ENCODE assay signal across 8 cellular contexts in the genomic region with DNA sequence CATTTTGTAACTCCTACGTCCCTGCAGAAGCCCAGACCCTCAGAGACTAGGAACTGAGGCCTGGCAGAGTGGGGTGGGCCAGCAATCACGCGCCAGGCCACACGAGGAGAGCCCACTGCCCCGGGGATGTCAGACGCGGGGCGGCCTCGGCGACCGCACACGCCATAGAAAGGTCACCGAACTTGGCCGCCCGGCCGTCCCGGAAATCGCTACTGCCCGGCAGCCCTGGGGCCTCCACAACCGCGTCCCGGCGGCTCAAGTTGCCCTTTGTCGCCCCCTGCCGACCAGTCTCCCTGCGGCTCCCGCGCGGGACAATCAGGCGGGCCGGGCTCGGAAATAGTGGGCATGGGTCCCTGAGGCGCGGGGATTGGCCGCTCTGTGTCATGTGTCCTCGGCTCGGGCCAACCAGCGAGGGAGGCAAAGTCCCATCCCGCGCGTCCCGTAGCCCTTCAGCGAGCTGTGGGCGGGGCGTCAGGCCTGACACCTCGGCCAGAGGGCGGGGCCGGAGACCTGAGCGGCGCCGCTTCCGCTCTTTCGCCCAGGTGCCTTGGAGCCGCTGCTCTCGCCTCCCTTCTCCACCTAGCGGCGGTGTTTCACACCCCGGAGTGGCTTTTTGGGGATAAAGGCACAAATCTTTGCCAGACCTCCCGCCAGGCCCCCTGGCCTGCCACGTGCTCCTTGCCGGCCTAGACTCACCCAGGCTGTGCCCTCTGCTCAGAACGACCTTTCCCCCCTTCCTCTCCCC. TPM values are rescaled to one million over a fixed set of nuclear protein-coding genes. Genes with fewer than 3 reads are reported as not detected.
A peak's percentile ranks its signal among the peaks of the same experiment; 100 is the strongest.
DNase-seq lines count a peak whose midpoint lies in the region; ATAC-seq and TF ChIP-seq lines count a peak whose summit lies in the region.

No MANE protein-coding gene starts in this region.

- TF ChIP-seq CTCF in GM13976 (IDR thresholded peaks at IDR 0.05; ENCODE audit: borderline replicate concordance, control extremely low read depth, extremely low read depth, insufficient read depth, missing control alignments) (peak; percentile 95), left ventricle myocardium inferior (IDR thresholded peaks at IDR 0.05; ENCODE audit: borderline replicate concordance) (peak; percentile 89), psoas muscle (IDR thresholded peaks at IDR 0.05) (peak; percentile 87), uterus (IDR thresholded peaks at IDR 0.05) (peak; percentile 80 to 98 (median 96))

- H3K36me3 ChIP-seq in left ventricle myocardium inferior (no peaks in the 10 kb centered on the region), psoas muscle (ENCODE audit: insufficient read depth in 1 of 2, low read depth in 1 of 2) (no peaks in the 10 kb centered on the region), uterus (no peaks in the 10 kb centered on the region)

- intact Hi-C loops in left ventricle myocardium inferior (cut with micrococcal nuclease) (loop anchor here (5.0 kb wide), 1 partner anchor 211 kb away; no protein-coding TSS in a partner anchor), psoas muscle (cut with DNase I) (loop anchor here (5.0 kb wide), 2 partner anchors 211 to 461 kb away; no protein-coding TSS in a partner anchor), uterus (cut with DNase I; ENCODE audit: low total_unique reads) (no loop called here)

- DNase-seq in GM13976 (ENCODE audit: low spot score) = peak; percentile 100
- peak; percentile 97 for DNase-seq in NCI-H146 (lab: John Stamatoyannopoulos, UW)
- peak; percentile 99 to 100 (median 100) for DNase-seq in T-helper 1 cell
- peak; percentile 82 to 100 (median 96) for DNase-seq in amygdala (lab: John Stamatoyannopoulos, UW)
- DNase-seq in left ventricle myocardium inferior = peak; percentile 99
- peak; percentile 99 to 100 for DNase-seq in psoas muscle
- DNase-seq in uterus = peak; percentile 98 to 99

- peak overlapping the region; percentile 96 for H3K27ac ChIP-seq in left ventricle myocardium inferior (replicated peaks)
- H3K27ac ChIP-seq in psoas muscle = peak overlapping the region; percentile 75
- H3K27ac ChIP-seq in uterus = peak overlapping the region; percentile 82 to 90

- H3K4me1 ChIP-seq in left ventricle myocardium inferior (peaks cover 19% of the 10 kb centered on the region), psoas muscle (peaks cover 4% of the 10 kb centered on the region), uterus (no peaks in the 10 kb centered on the region)

- peak in 1 of 2 donors; percentile 60 for TF ChIP-seq POLR2A in uterus (IDR thresholded peaks at IDR 0.05)

- H3K9me3 ChIP-seq in left ventricle myocardium inferior (replicated peaks) (no peaks in the 10 kb centered on the region), psoas muscle (no peaks in the 10 kb centered on the region), uterus (no peaks in the 10 kb centered on the region)

- H3K4me3 ChIP-seq in left ventricle myocardium inferior = peak overlapping the region; percentile 70
- peak overlapping the region; percentile 68 for H3K4me3 ChIP-seq in psoas muscle
- H3K4me3 ChIP-seq in uterus = peak overlapping the region; percentile 34 to 39

- in situ Hi-C loops in GM13976 (cut with MboI; ENCODE audit: low sequenced_read_pairs, unreplicated experiment) = no loop called here

- no peaks in the 10 kb centered on the region for H3K27me3 ChIP-seq in left ventricle myocardium inferior (ENCODE audit: low read depth)
- no peaks in the 10 kb centered on the region for H3K27me3 ChIP-seq in psoas muscle (ENCODE audit: insufficient read depth in 3 of 3, low read length in 2 of 3)
- no peaks in the 10 kb centered on the region for H3K27me3 ChIP-seq in uterus

- ATAC-seq in HG02870 (IDR thresholded peaks at IDR 0.05; ENCODE audit: unreplicated experiment) (peak; percentile 99), psoas muscle (peak; percentile 99 to 100 (median 99))

- 2% methylated on average over 52 to 62 of the region's 62 CpGs for WGBS in psoas muscle, 3 donors

RNA-seq across cellular contexts. Expression of gene DEGS2, which starts 33.4 kb away (rescaled TPM):
- not detected for total RNA-seq in left ventricle myocardium inferior
- total RNA-seq in psoas muscle = under 1 TPM in 1 of 4 donors, not detected in 3; 0.11 TPM
- polyA plus RNA-seq in psoas muscle = under 1 TPM; 0.04 to 0.39 (median 0.38) TPM
- 10 to 100 TPM in 1 of 4 donors, 1 to 10 TPM in 2, under 1 TPM in 1; 0.88 to 26.6 (median 1.5) TPM for total RNA-seq in uterus

RNA-seq across cellular contexts. Expression of gene YY1, which starts 46.1 kb away (rescaled TPM):
- total RNA-seq in left ventricle myocardium inferior (44.7 TPM), psoas muscle (10 to 100 TPM; 44.6 to 58.4 (median 53.3) TPM), uterus (10 to 100 TPM; 40.2 to 61.7 (median 53.2) TPM)
- polyA plus RNA-seq in psoas muscle = 10 to 100 TPM; 23.8 to 44.3 (median 34.7) TPM

Comparison
In these comparisons a context has a peak if more than half of its experiments do, and no peak if none do; other contexts are left out.
1. Peak in every context shown above with its lines: DNase-seq, ATAC-seq, H3K4me3 ChIP-seq and H3K27ac ChIP-seq.